ENCODE assay signal across 1 cellular context in the genomic region with DNA sequence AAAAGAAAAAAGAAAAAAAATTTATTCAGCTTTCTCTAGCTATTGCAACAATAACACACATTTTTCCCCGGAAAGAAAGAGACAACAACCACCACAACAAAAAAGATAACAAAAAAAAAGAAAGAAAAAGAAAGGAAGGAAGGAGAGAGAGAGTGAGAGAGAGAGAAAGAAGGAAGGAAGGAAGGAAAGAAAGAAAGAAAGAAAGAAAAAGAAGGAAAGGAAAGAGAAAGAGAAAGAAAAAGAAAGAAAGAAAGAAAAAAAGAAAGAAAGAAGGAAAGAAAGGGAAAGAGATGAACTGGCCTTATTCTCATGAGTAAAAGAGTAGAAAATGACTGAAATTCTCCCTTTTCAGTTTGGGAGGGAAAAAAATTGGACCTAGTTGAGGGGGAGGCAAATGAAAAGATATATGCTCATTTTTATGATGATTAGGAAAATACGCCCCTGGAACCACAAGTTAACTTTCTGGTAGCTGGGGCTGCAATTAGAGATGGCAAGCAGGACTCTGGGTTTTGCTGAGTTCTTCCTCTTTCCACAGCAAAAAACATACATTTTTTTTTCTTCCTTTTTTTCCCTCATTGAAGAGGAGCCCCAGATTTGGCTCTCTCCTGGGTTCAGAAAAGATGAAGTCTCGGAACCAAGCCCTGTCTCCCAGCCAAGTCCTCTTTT.
TF ChIP-seq lines count a peak whose summit lies in the region.

No MANE protein-coding gene starts in this region.

TF ChIP-seq in GM12878, 131 proteins besides CTCF, POLR2A, EP300 and RAD21:
- peak; percentile 27; the same call in 1 of the 2 replicates for TF ChIP-seq MTA2 (IDR thresholded peaks at IDR 0.05; ENCODE audit: low read depth)
- TF ChIP-seq BHLHE40 (IDR thresholded peaks at IDR 0.05; ENCODE audit: borderline replicate concordance in 1 of 2, low read depth in 2 of 2, low read length in 1 of 2), result no peak
- TF ChIP-seq NBN (IDR thresholded peaks at IDR 0.05), result 0 out of 2 replicates have a peak, but pooled peaks have one; percentile 19
